22 cellular contexts compared by ENCODE assay signal in genomic region chr4:123235431-123235830, GRCh38.
A peak's percentile ranks its signal among the peaks of the same experiment; 100 is the strongest.
DNase-seq lines count a peak whose midpoint lies in the region; ATAC-seq, FAIRE-seq and TF ChIP-seq lines count a peak whose summit lies in the region.
"Had no signal": no experiment of that assay in that cellular context is flagged by ENCODE, and none has a peak within 500 bp of the region (broad histone marks: within the 10 kb centered on the region; RNA-seq: fewer than 3 reads in every experiment).

No MANE protein-coding gene starts in this region.

- no peak overlapping the region for H2AFZ ChIP-seq in astrocyte (ENCODE audit: low read depth, low read length)

- H3K27me3 ChIP-seq in astrocyte (ENCODE audit: insufficient read depth, low read length) (no peaks in the 10 kb centered on the region), left lung (no peaks in the 10 kb centered on the region)
- H3K27me3 ChIP-seq: thyroid gland had no signal

- no peaks in the 10 kb centered on the region for H3K79me2 ChIP-seq in astrocyte (ENCODE audit: insufficient read depth, low read length)

- H3K9me3 ChIP-seq in astrocyte (ENCODE audit: insufficient read depth, low read depth, low read length) (no peaks in the 10 kb centered on the region), left lung (no peaks in the 10 kb centered on the region)
- H3K9me3 ChIP-seq: A549, thyroid gland had no signal

- peak overlapping the region; percentile 70 for H3K27ac Mint-ChIP-seq in astrocyte (ENCODE audit: unreplicated experiment)
- H3K27ac Mint-ChIP-seq: activated naive CD8-positive, alpha-beta T cell treated with anti-CD3 and anti-CD28 coated beads, Interleukin-2, amount 50 U/mL, for 24 hours; activated T-helper 1 cell treated with anti-CD3 and anti-CD28 coated beads, Interleukin-12 subunit alpha, Interleukin-12 subunit beta, Interleukin-2, Interleukin-4 antibody, amounts not matched to agents 30 ng/mL and 10 ng/mL and 1 ng/mL, durations not matched to agents 14 hours and 24 hours and 36 hours; naive thymus-derived CD4-positive, alpha-beta T cell; T-helper 2 cell treated with Interferon-gamma antibody and Interleukin-4, amounts not matched to agents 5 μg/mL and 100 μg/mL, for 36 hours had no signal

- H3K4me1 ChIP-seq in astrocyte (ENCODE audit: insufficient read depth, low read length) (peaks cover 7% of the 10 kb centered on the region), left lung (peaks cover 12 to 23% of the 10 kb centered on the region in 2 donors)

- no peaks in the 10 kb centered on the region for H3K36me3 Mint-ChIP-seq in astrocyte (ENCODE audit: low read depth, unreplicated experiment)

- peak overlapping the region; percentile 25 for H3K27ac ChIP-seq in astrocyte (ENCODE audit: low read depth, low read length)
- no peak overlapping the region for H3K27ac ChIP-seq in left lung
- H3K27ac ChIP-seq: A549 had no signal

- no peak overlapping the region for H3K4me3 Mint-ChIP-seq in astrocyte (ENCODE audit: unreplicated experiment)
- H3K4me3 Mint-ChIP-seq: activated naive CD8-positive, alpha-beta T cell treated with anti-CD3 and anti-CD28 coated beads, Interleukin-2, amount 50 U/mL, for 24 hours; activated T-helper 1 cell treated with anti-CD3 and anti-CD28 coated beads, Interleukin-12 subunit alpha, Interleukin-12 subunit beta, Interleukin-2, Interleukin-4 antibody, amounts not matched to agents 30 ng/mL and 10 ng/mL and 1 ng/mL, durations not matched to agents 14 hours and 24 hours and 36 hours; naive thymus-derived CD4-positive, alpha-beta T cell; T-helper 2 cell treated with Interferon-gamma antibody and Interleukin-4, amounts not matched to agents 5 μg/mL and 100 μg/mL, for 36 hours had no signal

- no peak overlapping the region for H3K9ac ChIP-seq in astrocyte (ENCODE audit: low read length)

- H3K36me3 ChIP-seq in astrocyte (ENCODE audit: insufficient read depth, low read length) (no peaks in the 10 kb centered on the region), left lung (no peaks in the 10 kb centered on the region)
- H3K36me3 ChIP-seq: thyroid gland had no signal

- DNase-seq in 8988T = peak; percentile 10
- peak; percentile 6 for DNase-seq in HCEC 1CT
- peak; percentile 84 for DNase-seq in astrocyte (ENCODE audit: low read depth)
- DNase-seq in left lung = no peak
- DNase-seq in D341Med (ENCODE audit: low spot score) = no peak
- DNase-seq in cerebellar cortex (ENCODE audit: low spot score) = no peak
- no peak for DNase-seq in stimulated activated naive CD4-positive, alpha-beta T cell treated with Interleukin-2 at 50 U/mL for 16 hours (lab: John Stamatoyannopoulos, UW)
- DNase-seq in stimulated activated CD4-positive, alpha-beta T cell treated with anti-CD3 and anti-CD28 coated beads, Interleukin-4, amount 100 ng/mL, for 24 hours = no peak
- DNase-seq: activated CD8-positive, alpha-beta memory T cell treated with anti-CD3 and anti-CD28 coated beads for 24 hours; activated naive CD8-positive, alpha-beta T cell treated with anti-CD3 and anti-CD28 coated beads, Interleukin-2, amount 50 U/mL, for 24 hours; naive thymus-derived CD4-positive, alpha-beta T cell; NCI-H1048; NCI-H526 treated with DMSO at 0.1 percent for 48 hours; small intestine; thyroid gland had no signal

- no peaks in the 10 kb centered on the region for H4K20me1 ChIP-seq in astrocyte (ENCODE audit: insufficient read depth, low read length)

- no peaks in the 10 kb centered on the region for H3K27me3 Mint-ChIP-seq in astrocyte (ENCODE audit: low read depth, unreplicated experiment)
- H3K27me3 Mint-ChIP-seq: activated naive CD8-positive, alpha-beta T cell treated with anti-CD3 and anti-CD28 coated beads, Interleukin-2, amount 50 U/mL, for 24 hours; naive thymus-derived CD4-positive, alpha-beta T cell had no signal

- no peaks in the 10 kb centered on the region for H3K9me3 Mint-ChIP-seq in astrocyte (ENCODE audit: unreplicated experiment)

- intact Hi-C loops in left lung (cut with DNase I) = no loop called here

- peak overlapping the region; percentile 5 for H3K4me2 ChIP-seq in astrocyte (ENCODE audit: low read length)
- H3K4me2 ChIP-seq: A549 had no signal

- H3K4me1 Mint-ChIP-seq in astrocyte (ENCODE audit: low read depth, unreplicated experiment) = peaks cover 43% of the 10 kb centered on the region
- H3K4me1 Mint-ChIP-seq: activated naive CD8-positive, alpha-beta T cell treated with anti-CD3 and anti-CD28 coated beads, Interleukin-2, amount 50 U/mL, for 24 hours had no signal

- FAIRE-seq in astrocyte (lab: Jason Lieb, UNC) = peak; percentile 93
- FAIRE-seq: A549, frontal cortex, K562, small intestine had no signal

- H3K4me3 ChIP-seq in astrocyte (ENCODE audit: insufficient read depth, low read depth, low read length) (no peak overlapping the region), left lung (no peak overlapping the region)
- H3K4me3 ChIP-seq: A549, K562, lung, thyroid gland had no signal

- ATAC-seq in left lung = peak; percentile 89
- ATAC-seq: A549; activated CD4-positive, CD25-positive, alpha-beta regulatory T cell treated with anti-CD3 and anti-CD28 coated beads, Interleukin-2, amount 50 U/mL, for 24 hours; activated naive CD8-positive, alpha-beta T cell treated with anti-CD3 and anti-CD28 coated beads, Interleukin-2, amount 50 U/mL, for 24 hours; K562; naive thymus-derived CD4-positive, alpha-beta T cell had no signal

- TF ChIP-seq CTCF in astrocyte (IDR thresholded peaks at IDR 0.05; ENCODE audit: insufficient read depth, low read depth, low read length) (no peak), left lung (IDR thresholded peaks at IDR 0.05) (no peak)

Comparison
In these comparisons a context has a peak if more than half of its experiments do, and no peak if none do; other contexts are left out.
1. DNase-seq: peak in 8988T (single experiment), HCEC 1CT (single experiment) and astrocyte (single experiment); none in left lung (0 of 2), D341Med (single experiment), cerebellar cortex (single experiment), stimulated activated naive CD4-positive, alpha-beta T cell treated with Interleukin-2 at 50 U/mL for 16 hours (single experiment) and stimulated activated CD4-positive, alpha-beta T cell treated with anti-CD3 and anti-CD28 coated beads, Interleukin-4, amount 100 ng/mL, for 24 hours (single experiment).